ENCODE assay signal across 8 cellular contexts in genomic region chr19:39971380-39971841, GRCh38. TPM values are rescaled to one million over a fixed set of nuclear protein-coding genes. Genes with fewer than 3 reads are reported as not detected.
DNase-seq lines count a peak whose midpoint lies in the region; TF ChIP-seq lines count a peak whose summit lies in the region.

No MANE protein-coding gene starts in this region.

- no peaks in the 10 kb centered on the region for H3K9me3 ChIP-seq in muscle layer of colon (ENCODE audit: low read length)

- peak overlapping the region; percentile 89 for H3K9ac ChIP-seq in muscle layer of colon (ENCODE audit: low read length)

- H3K36me3 ChIP-seq in muscle layer of colon (ENCODE audit: insufficient read depth, low read length) = peaks cover 33% of the 10 kb centered on the region

- peaks cover 16% of the 10 kb centered on the region for H3K4me1 ChIP-seq in muscle layer of colon (ENCODE audit: insufficient read depth, low read length)

- H3K27me3 ChIP-seq in muscle layer of colon (ENCODE audit: control insufficient read depth in 1 of 2, insufficient read depth in 2 of 2, low read length in 2 of 2) = no peaks in the 10 kb centered on the region

- H3K4me3 ChIP-seq in coronary artery (peak overlapping the region; percentile 96), muscle layer of colon (ENCODE audit: low read depth in 1 of 2, low read length in 2 of 2) (peak overlapping the region; percentile 89 to 93)

- TF ChIP-seq CTCF in coronary artery (IDR thresholded peaks at IDR 0.05) = no peak

- DNase-seq in DMS53 (lab: John Stamatoyannopoulos, UW) = peak; percentile 63
- peak; percentile 5 for DNase-seq in M059J (ENCODE audit: low read depth)
- no peak for DNase-seq in coronary artery (ENCODE audit: low spot score)
- DNase-seq in islet precursor cell = no peak
- DNase-seq in effector CD8-positive, alpha-beta T cell (lab: John Stamatoyannopoulos, UW) = no peak
- DNase-seq in DMS114 treated with DMSO at 0.1 percent for 48 hours (lab: John Stamatoyannopoulos, UW; ENCODE audit: unreplicated experiment) = no peak
- DNase-seq in NK-92 treated with Interleukin-12 subunit alpha and Interleukin-12 subunit beta, amount 100 ng/mL, for 24 hours (lab: John Stamatoyannopoulos, UW) = no peak

- H3K27ac ChIP-seq in coronary artery (peak overlapping the region; percentile 88 to 90), muscle layer of colon (ENCODE audit: low read depth, low read length) (peak overlapping the region; percentile 87)

RNA-seq across cellular contexts. Expression of gene PSMC4, which starts 0.4 kb away (rescaled TPM):
- 209 and 217 TPM in 2 replicates for total RNA-seq in M059J (2014; rRNA removed; shearing (Covaris generic))

RNA-seq across cellular contexts. Expression of gene ZNF546, which starts 25.4 kb away (rescaled TPM):
- 0.96 and 1.3 TPM in 2 replicates for total RNA-seq in M059J (2014; rRNA removed; shearing (Covaris generic))

RNA-seq across cellular contexts. Expression of gene FCGBP, which starts 37.0 kb away (rescaled TPM):
- total RNA-seq in M059J (2014; rRNA removed; shearing (Covaris generic)) = 0.15 and 0.47 TPM in 2 replicates

Comparison
In these comparisons a context has a peak if more than half of its experiments do, and no peak if none do; other contexts are left out.
1. DNase-seq: peak in DMS53 (single experiment) and M059J (single experiment); none in coronary artery (single experiment), islet precursor cell (single experiment), effector CD8-positive, alpha-beta T cell (single experiment), DMS114 treated with DMSO at 0.1 percent for 48 hours (single experiment) and NK-92 treated with Interleukin-12 subunit alpha and Interleukin-12 subunit beta, amount 100 ng/mL, for 24 hours (single experiment).